15 cellular contexts compared by ENCODE assay signal in the genomic region with DNA sequence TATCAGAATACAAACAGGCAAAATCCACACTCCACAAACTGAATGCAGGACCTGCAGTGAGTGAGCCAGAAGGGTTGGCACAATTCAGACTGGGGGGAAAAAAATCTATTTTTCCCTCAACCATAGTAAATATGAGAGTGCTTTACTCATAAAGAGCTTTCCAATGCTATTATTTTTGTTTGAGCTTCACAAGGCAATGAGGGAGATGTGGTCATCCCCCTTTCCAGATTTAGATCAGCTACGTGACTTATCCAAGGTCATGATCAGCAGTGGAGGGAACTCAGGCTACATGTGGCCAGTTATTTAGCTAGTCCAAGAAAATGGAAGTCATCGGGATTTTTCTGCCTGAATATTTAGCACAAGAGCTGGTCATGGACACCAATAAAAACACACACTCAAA.
A peak's percentile ranks its signal among the peaks of the same experiment; 100 is the strongest.
DNase-seq lines count a peak whose midpoint lies in the region; ATAC-seq and TF ChIP-seq lines count a peak whose summit lies in the region.
"Had no signal": no experiment of that assay in that cellular context is flagged by ENCODE, and none has a peak within 500 bp of the region (broad histone marks: within the 10 kb centered on the region; RNA-seq: fewer than 3 reads in every experiment).

No MANE protein-coding gene starts in this region.

- no peak for DNase-seq in activated naive CD8-positive, alpha-beta T cell treated with anti-CD3 and anti-CD28 coated beads, Interleukin-2, amount 50 U/mL, for 24 hours
- no peak for DNase-seq in activated naive CD8-positive, alpha-beta T cell treated with anti-CD3 and anti-CD28 coated beads for 36 hours
- DNase-seq in NCI-H69 (lab: John Stamatoyannopoulos, UW) (peak; percentile 39), NCI-H1436 (lab: John Stamatoyannopoulos, UW) (no peak), esophagus squamous epithelium (lab: John Stamatoyannopoulos, UW) (no peak), NOMO-1 treated with dmso at 0.1 percent for 144 hours (lab: John Stamatoyannopoulos, UW; ENCODE audit: unreplicated experiment) (no peak)
- DNase-seq: activated CD4-positive, alpha-beta T cell treated with anti-CD3 and anti-CD28 coated beads for 4 hours; CD8-positive, alpha-beta memory T cell; central memory CD4-positive, alpha-beta T cell; H7; MV-4-11; right lobe of liver had no signal

- H3K4me3 ChIP-seq in esophagus squamous epithelium: no peak overlapping the region
- H3K4me3 ChIP-seq: right lobe of liver had no signal

- no peak overlapping the region for H3K4me3 Mint-ChIP-seq in activated naive CD8-positive, alpha-beta T cell treated with anti-CD3 and anti-CD28 coated beads, Interleukin-2, amount 50 U/mL, for 24 hours
- H3K4me3 Mint-ChIP-seq in activated naive CD8-positive, alpha-beta T cell treated with anti-CD3 and anti-CD28 coated beads for 36 hours: no peak overlapping the region
- H3K4me3 Mint-ChIP-seq in stimulated activated naive CD8-positive, alpha-beta T cell treated with anti-CD3 and anti-CD28 coated beads, Interleukin-15, Interleukin-2, amounts not matched to agents 100 ng/mL and 50 ng/mL, for 24 hours: no peak overlapping the region
- H3K4me3 Mint-ChIP-seq: CD8-positive, alpha-beta memory T cell had no signal

- no peak for TF ChIP-seq POLR2A in esophagus squamous epithelium (IDR thresholded peaks at IDR 0.05)

- H3K9me3 Mint-ChIP-seq in activated naive CD8-positive, alpha-beta T cell treated with anti-CD3 and anti-CD28 coated beads, Interleukin-2, amount 50 U/mL, for 24 hours: peaks cover 7% of the 10 kb centered on the region
- peaks cover 2% of the 10 kb centered on the region for H3K9me3 Mint-ChIP-seq in activated naive CD8-positive, alpha-beta T cell treated with anti-CD3 and anti-CD28 coated beads for 36 hours
- H3K9me3 Mint-ChIP-seq in stimulated activated naive CD8-positive, alpha-beta T cell treated with anti-CD3 and anti-CD28 coated beads, Interleukin-15, Interleukin-2, amounts not matched to agents 100 ng/mL and 50 ng/mL, for 24 hours: peaks cover 13% of the 10 kb centered on the region
- H3K9me3 Mint-ChIP-seq: CD8-positive, alpha-beta memory T cell had no signal

- peaks cover 62% of the 10 kb centered on the region for H3K4me1 Mint-ChIP-seq in activated naive CD8-positive, alpha-beta T cell treated with anti-CD3 and anti-CD28 coated beads, Interleukin-2, amount 50 U/mL, for 24 hours
- peaks cover 23% of the 10 kb centered on the region for H3K4me1 Mint-ChIP-seq in activated naive CD8-positive, alpha-beta T cell treated with anti-CD3 and anti-CD28 coated beads for 36 hours
- H3K4me1 Mint-ChIP-seq in stimulated activated naive CD8-positive, alpha-beta T cell treated with anti-CD3 and anti-CD28 coated beads, Interleukin-15, Interleukin-2, amounts not matched to agents 100 ng/mL and 50 ng/mL, for 24 hours (ENCODE audit: low read depth): peaks cover 79% of the 10 kb centered on the region

- peak; percentile 50 for ATAC-seq in activated naive CD8-positive, alpha-beta T cell treated with anti-CD3 and anti-CD28 coated beads, Interleukin-2, amount 50 U/mL, for 24 hours
- ATAC-seq in HG02588 (IDR thresholded peaks at IDR 0.05; ENCODE audit: unreplicated experiment): peak; percentile 37
- ATAC-seq: esophagus mucosa, right lobe of liver had no signal

- no peaks in the 10 kb centered on the region for H3K36me3 Mint-ChIP-seq in activated naive CD8-positive, alpha-beta T cell treated with anti-CD3 and anti-CD28 coated beads, Interleukin-2, amount 50 U/mL, for 24 hours (ENCODE audit: low read depth)
- H3K36me3 Mint-ChIP-seq in activated naive CD8-positive, alpha-beta T cell treated with anti-CD3 and anti-CD28 coated beads for 36 hours: peaks cover 2% of the 10 kb centered on the region
- H3K36me3 Mint-ChIP-seq in stimulated activated naive CD8-positive, alpha-beta T cell treated with anti-CD3 and anti-CD28 coated beads, Interleukin-15, Interleukin-2, amounts not matched to agents 100 ng/mL and 50 ng/mL, for 24 hours (ENCODE audit: low read depth): no peaks in the 10 kb centered on the region
- H3K36me3 Mint-ChIP-seq: CD8-positive, alpha-beta memory T cell had no signal

- H3K27ac ChIP-seq in esophagus squamous epithelium: no peak overlapping the region
- H3K27ac ChIP-seq: right lobe of liver had no signal

- H3K4me1 ChIP-seq in esophagus squamous epithelium: peaks cover 5 to 38% (median 11%) of the 10 kb centered on the region in 3 donors
- H3K4me1 ChIP-seq: right lobe of liver had no signal

- no peaks in the 10 kb centered on the region for H3K9me3 ChIP-seq in esophagus squamous epithelium
- H3K9me3 ChIP-seq: right lobe of liver had no signal

- H3K27me3 ChIP-seq in esophagus squamous epithelium: no peaks in the 10 kb centered on the region
- H3K27me3 ChIP-seq: right lobe of liver had no signal

- TF ChIP-seq CTCF in esophagus squamous epithelium (IDR thresholded peaks at IDR 0.05): no peak

- intact Hi-C loops in esophagus squamous epithelium (cut with DNase I): no loop called here

- peak overlapping the region; percentile 43 for H3K27ac Mint-ChIP-seq in activated naive CD8-positive, alpha-beta T cell treated with anti-CD3 and anti-CD28 coated beads, Interleukin-2, amount 50 U/mL, for 24 hours
- H3K27ac Mint-ChIP-seq in activated naive CD8-positive, alpha-beta T cell treated with anti-CD3 and anti-CD28 coated beads for 36 hours: no peak overlapping the region
- H3K27ac Mint-ChIP-seq in stimulated activated naive CD8-positive, alpha-beta T cell treated with anti-CD3 and anti-CD28 coated beads, Interleukin-15, Interleukin-2, amounts not matched to agents 100 ng/mL and 50 ng/mL, for 24 hours: peak overlapping the region; percentile 64
- H3K27ac Mint-ChIP-seq: CD8-positive, alpha-beta memory T cell had no signal

- no peaks in the 10 kb centered on the region for H3K36me3 ChIP-seq in esophagus squamous epithelium
- H3K36me3 ChIP-seq: right lobe of liver had no signal

- H3K27me3 Mint-ChIP-seq in activated naive CD8-positive, alpha-beta T cell treated with anti-CD3 and anti-CD28 coated beads, Interleukin-2, amount 50 U/mL, for 24 hours: peaks cover 1% of the 10 kb centered on the region
- H3K27me3 Mint-ChIP-seq in activated naive CD8-positive, alpha-beta T cell treated with anti-CD3 and anti-CD28 coated beads for 36 hours: no peaks in the 10 kb centered on the region
- no peaks in the 10 kb centered on the region for H3K27me3 Mint-ChIP-seq in stimulated activated naive CD8-positive, alpha-beta T cell treated with anti-CD3 and anti-CD28 coated beads, Interleukin-15, Interleukin-2, amounts not matched to agents 100 ng/mL and 50 ng/mL, for 24 hours

- 71 to 91% methylated on average over 2 of the region's 2 CpGs for WGBS in esophagus squamous epithelium, 2 donors
